In the genomic region with DNA sequence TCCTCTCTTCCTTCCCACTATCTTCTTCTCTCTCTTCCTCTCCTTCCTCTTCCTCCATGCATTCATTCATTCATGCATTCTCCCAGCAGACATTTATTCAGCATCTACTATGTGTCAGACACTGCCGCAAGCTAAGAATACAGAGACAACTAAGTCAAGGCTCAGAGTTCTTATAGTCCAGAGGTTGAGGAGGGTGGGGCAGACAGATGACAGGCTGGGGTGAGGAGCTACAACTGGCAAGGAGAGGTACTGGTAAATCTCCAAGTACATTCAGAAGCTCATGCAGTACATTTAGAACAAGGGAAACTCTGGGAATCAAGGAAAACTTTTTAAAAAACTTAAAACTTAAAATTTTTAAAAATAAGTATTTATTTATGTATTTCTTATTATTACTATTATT, we compare ENCODE assay signal across 20 cellular contexts. TPM values are rescaled to one million over a fixed set of nuclear protein-coding genes. Genes with fewer than 3 reads are reported as not detected.
DNase-seq lines count a peak whose midpoint lies in the region; ATAC-seq and TF ChIP-seq lines count a peak whose summit lies in the region.
"Had no signal": no experiment of that assay in that cellular context is flagged by ENCODE, and none has a peak within 500 bp of the region (broad histone marks: within the 10 kb centered on the region; RNA-seq: fewer than 3 reads in every experiment).

No MANE protein-coding gene starts in this region.

- H3K9me3 ChIP-seq in heart left ventricle (peaks cover 0 to 5% (median 0%) of the 10 kb centered on the region in 12 donors), mucosa of descending colon (no peaks in the 10 kb centered on the region), stomach (no peaks in the 10 kb centered on the region)

- ATAC-seq in heart left ventricle (peak; percentile 17 to 36 (median 23)), mucosa of descending colon (peak; percentile 81), WTC11 (no peak)
- ATAC-seq: K562 had no signal

- CTCF ChIA-PET in WTC11 (lab: Charles Lee) = no interaction called here

- H3K36me3 ChIP-seq in heart left ventricle = no peaks in the 10 kb centered on the region
- no peaks in the 10 kb centered on the region for H3K36me3 ChIP-seq in mucosa of descending colon (ENCODE audit: low read depth)
- no peaks in the 10 kb centered on the region for H3K36me3 ChIP-seq in stomach

- no peak overlapping the region for H3K4me3 Mint-ChIP-seq in WTC11
- H3K4me3 Mint-ChIP-seq: immature natural killer cell, nephron progenitor cell had no signal

- 79 to 91% (median 87%) methylated on average over 1 of the region's 1 CpG for WGBS in heart left ventricle, 4 donors
- WGBS in stomach, 5 donors = 79 to 100% (median 94%) methylated on average over 1 of the region's 1 CpG

- H3K27ac ChIP-seq in heart left ventricle = peak overlapping the region in 11 of 12 donors; percentile 26 to 94 (median 80)
- peak overlapping the region in 4 of 5 donors; percentile 33 to 80 (median 60) for H3K27ac ChIP-seq in stomach

- no peaks in the 10 kb centered on the region for H3K27me3 ChIP-seq in heart left ventricle
- no peaks in the 10 kb centered on the region for H3K27me3 ChIP-seq in stomach

- TF ChIP-seq CTCF in heart left ventricle (IDR thresholded peaks at IDR 0.05) (no peak), mucosa of descending colon (IDR thresholded peaks at IDR 0.05) (no peak), stomach (IDR thresholded peaks at IDR 0.05) (no peak), WTC11 (IDR thresholded peaks at IDR 0.05) (no peak)

- no peak for TF ChIP-seq EP300 in stomach (IDR thresholded peaks at IDR 0.05)

- H3K4me1 Mint-ChIP-seq in WTC11 = peaks cover 6% of the 10 kb centered on the region
- H3K4me1 Mint-ChIP-seq: immature natural killer cell had no signal

- POLR2A ChIA-PET in WTC11 (lab: Charles Lee) = no interaction called here

- H3K36me3 Mint-ChIP-seq in WTC11 = peaks cover 6% of the 10 kb centered on the region
- H3K36me3 Mint-ChIP-seq: immature natural killer cell had no signal

- intact Hi-C loops in heart left ventricle (cut with DNase I) = no loop called here
- intact Hi-C loops in cardiac septum (cut with DNase I) = loop anchor here (5.0 kb wide), 2 partner anchors 35 to 40 kb away; no protein-coding TSS in a partner anchor
- intact Hi-C loops in mucosa of descending colon (cut with DNase I, micrococcal nuclease) = no loop called here
- intact Hi-C loops in stomach (cut with DNase I; ENCODE audit: low total_unique reads) = no loop called here

- H3K4me3 ChIP-seq in heart left ventricle = no peak overlapping the region
- H3K4me3 ChIP-seq in mucosa of descending colon = no peak overlapping the region
- H3K4me3 ChIP-seq in stomach = no peak overlapping the region
- H3K4me3 ChIP-seq: K562 had no signal

- peaks cover 19% of the 10 kb centered on the region for H3K9me3 Mint-ChIP-seq in WTC11

- H3K27ac Mint-ChIP-seq in WTC11 = no peak overlapping the region
- H3K27ac Mint-ChIP-seq: immature natural killer cell, nephron progenitor cell had no signal

- H3K27me3 Mint-ChIP-seq in WTC11 (ENCODE audit: low read depth) = peaks cover 4% of the 10 kb centered on the region; the same call in 1 of the 2 replicates

- H3K4me1 ChIP-seq in heart left ventricle (peaks cover 0 to 78% (median 42%) of the 10 kb centered on the region in 12 donors), mucosa of descending colon (ENCODE audit: low read depth) (peaks cover 28% of the 10 kb centered on the region), stomach (peaks cover 0 to 56% (median 37%) of the 10 kb centered on the region in 4 donors)

- DNase-seq in heart left ventricle (no peak), cardiac septum (ENCODE audit: low spot score) (no peak), mucosa of descending colon (peak in 1 of 3 donors; percentile 60), stomach (no peak), WTC11 (ENCODE audit: low spot score) (no peak), dedifferentiated amniotic fluid mesenchymal stem cell (ENCODE audit: extremely low spot score) (no peak), foreskin melanocyte (no peak), NCI-H1092 treated with DMSO at 0.1 percent for 48 hours (lab: John Stamatoyannopoulos, UW) (no peak)
- DNase-seq: activated naive CD4-positive, alpha-beta T cell treated with Interleukin-2 at 50 U/mL for 16 hours; activated T-cell treated with anti-CD3 and anti-CD28 coated beads for 4 hours; immature natural killer cell; NCI-H2081; NCI-H510A; nephron progenitor cell; SHP77; stimulated activated naive CD4-positive, alpha-beta T cell; T-helper 1 cell had no signal

- TF ChIP-seq POLR2A in heart left ventricle (IDR thresholded peaks at IDR 0.05) (no peak), stomach (IDR thresholded peaks at IDR 0.05) (no peak)

TF ChIP-seq in WTC11, 78 proteins besides CTCF, POLR2A, EP300 and RAD21:
- TF ChIP-seq ZBTB43 (CRISPR knock-in tag; IDR thresholded peaks at IDR 0.05) (no peak), FOXP1 (CRISPR knock-in tag; IDR thresholded peaks at IDR 0.05; ENCODE audit: borderline replicate concordance) (no peak), OVOL2 (CRISPR knock-in tag; IDR thresholded peaks at IDR 0.05; ENCODE audit: borderline replicate concordance) (no peak), RELA (CRISPR knock-in tag; IDR thresholded peaks at IDR 0.05; ENCODE audit: borderline replicate concordance) (no peak), ZMAT4 (CRISPR knock-in tag; IDR thresholded peaks at IDR 0.05) (no peak), ZNF138 (CRISPR knock-in tag; conservative IDR thresholded peaks at IDR 0.05) (no peak), ZNF232 (CRISPR knock-in tag; IDR thresholded peaks at IDR 0.05) (no peak)
- TF ChIP-seq, protein P1, sequence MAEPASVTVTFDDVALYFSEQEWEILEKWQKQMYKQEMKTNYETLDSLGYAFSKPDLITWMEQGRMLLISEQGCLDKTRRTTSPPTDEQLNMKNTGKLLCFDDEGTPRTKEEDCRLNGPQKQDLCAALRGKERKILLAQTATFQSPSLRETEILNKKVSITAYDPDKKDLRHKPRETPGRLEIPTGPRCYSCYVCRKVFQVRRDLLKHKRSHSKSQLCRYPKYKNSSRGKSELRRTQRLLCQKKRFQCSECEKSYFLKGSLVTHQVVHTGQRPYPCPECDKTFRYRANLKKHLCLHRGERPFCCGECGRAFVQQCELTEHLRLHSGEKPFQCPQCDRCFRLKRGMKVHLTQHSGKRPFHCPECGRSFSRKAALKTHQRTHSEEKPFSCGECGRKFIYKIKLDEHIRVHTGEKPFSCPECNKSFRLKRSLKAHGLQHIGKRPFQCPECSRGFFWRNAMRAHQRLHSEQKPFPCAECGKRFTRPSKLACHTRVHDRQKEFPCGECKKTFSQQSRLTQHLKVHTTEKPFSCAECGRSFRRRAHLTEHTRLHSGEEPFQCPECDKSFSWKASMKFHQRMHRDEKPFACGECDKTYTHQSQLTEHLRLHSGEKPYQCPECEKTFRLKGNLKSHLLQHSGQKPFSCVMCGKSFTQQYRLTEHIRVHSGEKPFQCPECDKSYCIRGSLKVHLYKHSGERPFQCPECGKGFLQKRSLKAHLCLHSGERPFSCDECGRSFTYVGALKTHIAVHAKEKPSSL (CRISPR knock-in tag; conservative IDR thresholded peaks at IDR 0.05) = no peak

RNA-seq across cellular contexts. Expression of gene FMOD, which starts 56.4 kb away (rescaled TPM):
- total RNA-seq in heart left ventricle = 10 to 100 TPM in 4 of 9 donors, 1 to 10 TPM in 5; 6.1 to 33.2 (median 8.5) TPM
- polyA plus RNA-seq in heart left ventricle = 1 to 10 TPM; 3.0 to 7.0 TPM
- 66.0 TPM for total RNA-seq in cardiac septum
- total RNA-seq in mucosa of descending colon = 10 to 100 TPM; 26.6 to 45.7 (median 33.3) TPM
- 100 to 1,000 TPM in 1 of 5 donors, 10 to 100 TPM in 4; 14.7 to 422 (median 54.9) TPM for total RNA-seq in stomach
- 10 to 100 TPM; 30.1 to 39.7 (median 35.6) TPM for polyA plus RNA-seq in stomach
- total RNA-seq in WTC11 (2021) = 0.05 to 0.79 TPM (median 0.14 TPM) in 3 replicates
- total RNA-seq: A172, astrocyte had no signal
- polyA plus RNA-seq: immature natural killer cell had no signal
